Comparison of ENCODE assay signal across 8 cellular contexts in the genomic region with DNA sequence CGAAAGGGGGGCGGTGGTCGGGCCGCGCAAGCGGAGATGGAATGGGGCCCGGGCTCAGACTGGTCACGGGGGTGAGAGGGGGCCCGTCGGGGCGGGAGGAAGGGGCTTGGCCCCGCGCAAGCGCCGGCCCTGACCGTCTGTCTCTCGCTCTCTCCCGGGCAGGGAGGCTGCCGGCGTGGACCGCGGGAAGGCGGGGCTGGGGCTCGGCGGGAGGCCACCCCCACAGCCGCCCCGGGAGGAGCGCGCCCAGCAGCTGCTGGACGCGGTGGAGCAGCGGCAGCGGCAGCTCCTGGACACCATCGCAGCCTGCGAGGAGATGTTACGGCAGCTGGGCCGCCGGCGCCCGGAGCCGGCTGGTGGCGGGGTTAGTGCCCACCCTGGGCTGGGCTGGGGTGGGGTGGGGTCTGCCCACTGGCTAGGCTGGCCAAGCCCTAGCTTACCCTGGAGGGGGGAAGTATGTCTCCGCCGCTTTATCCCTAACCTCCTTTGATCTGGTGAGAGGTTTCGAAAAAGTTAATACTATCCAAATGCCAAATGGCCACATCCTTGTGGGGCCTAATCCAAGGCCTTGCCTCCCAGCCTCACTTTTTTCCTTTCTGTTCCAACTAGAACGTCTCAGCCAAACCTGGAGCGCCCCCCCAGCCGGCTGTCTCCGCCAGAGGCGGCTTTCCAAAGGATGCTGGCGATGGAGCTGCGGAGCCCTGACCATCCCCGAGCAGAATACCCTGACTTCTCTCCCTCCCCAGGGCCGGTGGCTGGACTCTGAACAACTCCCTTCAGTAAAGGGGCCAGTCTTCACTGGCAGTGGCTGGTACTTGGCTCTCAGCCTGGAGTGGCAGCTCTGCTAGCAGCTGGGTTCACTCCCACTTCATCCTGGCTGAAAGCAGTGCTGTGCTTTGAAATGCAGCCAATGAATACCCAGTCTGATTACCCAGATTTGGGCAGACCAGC. TPM values are rescaled to one million over a fixed set of nuclear protein-coding genes. Genes with fewer than 3 reads are reported as not detected.
DNase-seq lines count a peak whose midpoint lies in the region; ATAC-seq, FAIRE-seq and TF ChIP-seq lines count a peak whose summit lies in the region.

No MANE protein-coding gene starts in this region.

- peak in 1 of 4 donors; percentile 2 for TF ChIP-seq EP300 in sigmoid colon (IDR thresholded peaks at IDR 0.05)

- H3K27ac Mint-ChIP-seq in IgD-negative memory B cell: peak overlapping the region; percentile 85 to 96 (median 90)

- peaks cover 19 to 27% (median 21%) of the 10 kb centered on the region in 3 donors for H3K4me1 Mint-ChIP-seq in IgD-negative memory B cell

- H3K4me3 Mint-ChIP-seq in IgD-negative memory B cell: peak overlapping the region; percentile 90 to 99 (median 93)

- intact Hi-C loops in sigmoid colon (cut with DNase I): loop anchor here (1.0 to 10.0 kb wide), 4 partner anchors 50 to 236 kb away; a partner anchor contains a TSS

- H3K27ac ChIP-seq in sigmoid colon: peak overlapping the region; percentile 91 to 98 (median 97)

- peak; percentile 31 for ATAC-seq in GM21786 (IDR thresholded peaks at IDR 0.05; ENCODE audit: unreplicated experiment)

- no peak for FAIRE-seq in bronchial epithelial cell (lab: Jason Lieb, UNC)

- peaks cover 1% of the 10 kb centered on the region for H3K36me3 Mint-ChIP-seq in IgD-negative memory B cell

- H3K9me3 ChIP-seq in sigmoid colon: no peaks in the 10 kb centered on the region

- no peaks in the 10 kb centered on the region for H3K9me3 Mint-ChIP-seq in IgD-negative memory B cell

- H3K36me3 ChIP-seq in bronchial epithelial cell (ENCODE audit: control insufficient read depth, insufficient read depth, low read length) (peaks cover 23% of the 10 kb centered on the region), sigmoid colon (peaks cover 13 to 32% (median 24%) of the 10 kb centered on the region in 4 donors)

- TF ChIP-seq POLR2A in sigmoid colon (IDR thresholded peaks at IDR 0.05): no peak

- 1 to 6% methylated on average over 54 of the region's 54 CpGs for WGBS in sigmoid colon, 2 donors

- no peak for TF ChIP-seq CTCF in bronchial epithelial cell (IDR thresholded peaks at IDR 0.05; ENCODE audit: insufficient read depth, low read length, severe bottlenecking)
- TF ChIP-seq CTCF in sigmoid colon (IDR thresholded peaks at IDR 0.05): no peak

- H3K27me3 Mint-ChIP-seq in IgD-negative memory B cell: no peaks in the 10 kb centered on the region

- peaks cover 0 to 34% (median 25%) of the 10 kb centered on the region in 4 donors for H3K4me1 ChIP-seq in sigmoid colon

- peak overlapping the region; percentile 73 for H3K4me3 ChIP-seq in bronchial epithelial cell (ENCODE audit: low read depth, low read length)
- H3K4me3 ChIP-seq in sigmoid colon: peak overlapping the region; percentile 77 to 90 (median 86)

- DNase-seq in SIG-M5 treated with dmso at 0.1 percent for 504 hours (lab: John Stamatoyannopoulos, UW; ENCODE audit: unreplicated experiment) (peak; percentile 51), SIG-M5 (lab: John Stamatoyannopoulos, UW) (no peak), SK-N-DZ (ENCODE audit: low spot score) (peak; percentile 70), bronchial epithelial cell (ENCODE audit: low read depth) (peak; percentile 46), iPS-NIHi11 (ENCODE audit: low spot score) (peak; percentile 89), sigmoid colon (peak; percentile 86)

- H3K27me3 ChIP-seq in bronchial epithelial cell (ENCODE audit: control insufficient read depth, insufficient read depth, low read length) (no peaks in the 10 kb centered on the region), sigmoid colon (no peaks in the 10 kb centered on the region)

RNA-seq across cellular contexts. Expression of a gene that starts 0.6 kb away (rescaled TPM):
- polyA plus RNA-seq in IgD-negative memory B cell (14.9 TPM), sigmoid colon (10 to 100 TPM; 14.4 to 19.0 (median 15.5) TPM)
- 33.2 and 33.4 TPM in 2 replicates for polyA plus RNA-seq in SK-N-DZ (2014; cell fraction: cytosol; rRNA removed)
- polyA plus RNA-seq in SK-N-DZ (2014; cell fraction: nucleus; rRNA removed): 15.2 and 15.7 TPM in 2 replicates
- total RNA-seq in bronchial epithelial cell (25.6 and 47.9 TPM in 2 replicates), sigmoid colon (10 to 100 TPM in 2 of 4 donors, 1 to 10 TPM in 2; 4.4 to 12.4 (median 9.5) TPM)

RNA-seq across cellular contexts. Expression of a gene that starts 1.1 kb away (rescaled TPM):
- polyA plus RNA-seq in IgD-negative memory B cell: 30.6 TPM
- 43.8 and 54.8 TPM in 2 replicates for polyA plus RNA-seq in SK-N-DZ (2014; cell fraction: cytosol; rRNA removed)
- 65.2 and 231 TPM in 2 replicates for polyA plus RNA-seq in SK-N-DZ (2014; cell fraction: nucleus; rRNA removed)
- total RNA-seq in bronchial epithelial cell: 18.8 and 26.1 TPM in 2 replicates
- total RNA-seq in sigmoid colon: 100 to 1,000 TPM in 1 of 4 donors, 10 to 100 TPM in 3; 61.9 to 105 (median 90.8) TPM
- polyA plus RNA-seq in sigmoid colon: 10 to 100 TPM; 43.2 to 54.6 (median 51.1) TPM

RNA-seq across cellular contexts. Expression of a gene that starts 15.0 kb away (rescaled TPM):
- 2.7 TPM for polyA plus RNA-seq in IgD-negative memory B cell
- polyA plus RNA-seq in SK-N-DZ (2014; cell fraction: cytosol; rRNA removed): 46.5 and 47.0 TPM in 2 replicates
- 20.9 and 24.7 TPM in 2 replicates for polyA plus RNA-seq in SK-N-DZ (2014; cell fraction: nucleus; rRNA removed)
- total RNA-seq in bronchial epithelial cell: 0.26 TPM in 2 replicates
- total RNA-seq in sigmoid colon: 1 to 10 TPM; 1.1 to 1.8 (median 1.4) TPM
- polyA plus RNA-seq in sigmoid colon: 1 to 10 TPM in 2 of 3 donors, under 1 TPM in 1; 0.60 to 5.2 (median 1.2) TPM

RNA-seq across cellular contexts. Expression of a gene that starts 43.7 kb away (rescaled TPM):
- polyA plus RNA-seq in IgD-negative memory B cell: not detected
- 9.8 and 10.8 TPM in 2 replicates for polyA plus RNA-seq in SK-N-DZ (2014; cell fraction: cytosol; rRNA removed)
- 49.7 and 66.3 TPM in 2 replicates for polyA plus RNA-seq in SK-N-DZ (2014; cell fraction: nucleus; rRNA removed)
- 0.13 and 0.26 TPM in 2 replicates for total RNA-seq in bronchial epithelial cell
- under 1 TPM; 0.14 to 0.83 (median 0.52) TPM for total RNA-seq in sigmoid colon
- 10 to 100 TPM in 1 of 3 donors, 1 to 10 TPM in 2; 5.4 to 33.3 (median 7.6) TPM for polyA plus RNA-seq in sigmoid colon

RNA-seq across cellular contexts. Expression of a gene that starts 50.7 kb away (rescaled TPM):
- polyA plus RNA-seq in IgD-negative memory B cell: 23.6 TPM
- polyA plus RNA-seq in SK-N-DZ (2014; cell fraction: cytosol; rRNA removed): 1.8 TPM in 2 replicates
- polyA plus RNA-seq in SK-N-DZ (2014; cell fraction: nucleus; rRNA removed): 0.76 and 2.6 TPM in 2 replicates
- total RNA-seq in bronchial epithelial cell: 3.7 and 5.6 TPM in 2 replicates
- 1 to 10 TPM; 3.9 to 6.6 (median 4.4) TPM for total RNA-seq in sigmoid colon
- 1 to 10 TPM; 2.4 to 8.6 (median 5.3) TPM for polyA plus RNA-seq in sigmoid colon
